In the genomic region with DNA sequence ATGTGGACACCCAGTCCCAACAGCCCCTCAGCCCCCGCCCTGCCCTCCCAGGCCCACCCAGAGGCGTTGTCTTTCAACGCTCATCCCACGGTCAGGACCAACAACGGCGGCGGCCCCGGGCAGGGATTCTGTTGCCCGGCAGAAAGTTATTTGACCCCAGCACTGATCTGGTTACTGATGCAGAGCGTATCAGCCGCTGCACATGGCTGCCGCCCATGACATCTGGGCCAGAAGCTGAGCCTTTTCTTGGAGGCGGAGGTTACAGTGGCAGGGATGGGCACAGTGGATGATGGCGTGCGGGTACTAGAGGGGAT, we compare ENCODE assay signal across 23 cellular contexts.
"Had no signal": no experiment of that assay in that cellular context is flagged by ENCODE, and none has a peak within 500 bp of the region (broad histone marks: within the 10 kb centered on the region; RNA-seq: fewer than 3 reads in every experiment).

No MANE protein-coding gene starts in this region.

- H3K4me1 ChIP-seq: parathyroid adenoma, spleen had no signal

- H3K27ac ChIP-seq: neural progenitor cell, parathyroid adenoma, prostate gland, spleen, transverse colon had no signal

- H3K9ac ChIP-seq: neural progenitor cell, parathyroid adenoma had no signal

- H2AFZ ChIP-seq: neural progenitor cell, parathyroid adenoma had no signal

- H3K27me3 ChIP-seq: neural progenitor cell had no signal

- H3K9me3 Mint-ChIP-seq: central memory CD8-positive, alpha-beta T cell; natural killer cell; neural progenitor cell; stimulated activated memory B cell treated with anti-CD40 and anti-IgM and Interleukin-4, amounts not matched to agents 10 μg/mL and 1 μg/mL and 100 μg/mL, for 72 hours; stimulated activated naive CD8-positive, alpha-beta T cell treated with anti-CD3 and anti-CD28 coated beads, Interleukin-15, Interleukin-2, amounts not matched to agents 100 ng/mL and 50 ng/mL, for 24 hours had no signal

- H3K79me2 ChIP-seq: parathyroid adenoma had no signal

- H3K36me3 Mint-ChIP-seq: immature natural killer cell; natural killer cell; neural progenitor cell; stimulated activated memory B cell treated with anti-CD40 and anti-IgM and Interleukin-4, amounts not matched to agents 10 μg/mL and 1 μg/mL and 100 μg/mL, for 72 hours had no signal

- H3K4me2 ChIP-seq: neural progenitor cell had no signal

- H3K4me3 ChIP-seq: dorsolateral prefrontal cortex, neural progenitor cell, prostate gland, spleen, transverse colon had no signal

- H3K9me3 ChIP-seq: prostate gland, spleen, transverse colon had no signal

- H3K4me1 Mint-ChIP-seq: central memory CD8-positive, alpha-beta T cell; immature natural killer cell; natural killer cell; stimulated activated memory B cell treated with anti-CD40 and anti-IgM and Interleukin-4, amounts not matched to agents 10 μg/mL and 1 μg/mL and 100 μg/mL, for 72 hours had no signal

- H3K27ac Mint-ChIP-seq: immature natural killer cell; natural killer cell; neural progenitor cell; stimulated activated memory B cell treated with anti-CD40 and anti-IgM and Interleukin-4, amounts not matched to agents 10 μg/mL and 1 μg/mL and 100 μg/mL, for 72 hours; stimulated activated naive CD8-positive, alpha-beta T cell treated with anti-CD3 and anti-CD28 coated beads, Interleukin-15, Interleukin-2, amounts not matched to agents 100 ng/mL and 50 ng/mL, for 24 hours had no signal

- H3K36me3 ChIP-seq: neural progenitor cell, prostate gland, spleen, transverse colon had no signal

- H3K27me3 Mint-ChIP-seq: stimulated activated naive CD8-positive, alpha-beta T cell treated with anti-CD3 and anti-CD28 coated beads, Interleukin-15, Interleukin-2, amounts not matched to agents 100 ng/mL and 50 ng/mL, for 24 hours had no signal

- ATAC-seq: esophagus mucosa; natural killer cell; sciatic nerve; stimulated activated memory B cell treated with anti-CD40 and anti-IgM and Interleukin-4, amounts not matched to agents 10 μg/mL and 1 μg/mL and 100 μg/mL, for 72 hours had no signal

- FAIRE-seq: endometrium, frontal cortex, keratinocyte had no signal

- H3K4me3 Mint-ChIP-seq: central memory CD8-positive, alpha-beta T cell; immature natural killer cell; natural killer cell; neural progenitor cell; stimulated activated memory B cell treated with anti-CD40 and anti-IgM and Interleukin-4, amounts not matched to agents 10 μg/mL and 1 μg/mL and 100 μg/mL, for 72 hours; stimulated activated naive CD8-positive, alpha-beta T cell treated with anti-CD3 and anti-CD28 coated beads, Interleukin-15, Interleukin-2, amounts not matched to agents 100 ng/mL and 50 ng/mL, for 24 hours had no signal

- DNase-seq: cortex of kidney; dorsolateral prefrontal cortex; effector memory CD4-positive, alpha-beta T cell; immature natural killer cell; mammary epithelial cell; natural killer cell; occipital lobe; spleen; stimulated activated CD4-positive, alpha-beta T cell treated with anti-CD3 and anti-CD28 coated beads, Interleukin-15, amount 100 ng/mL, for 24 hours; stimulated activated CD4-positive, alpha-beta T cell treated with anti-CD3 and anti-CD28 coated beads, Interleukin-1b, Interleukin-23, amount 100 ng/mL, for 48 hours; stimulated activated CD4-positive, alpha-beta T cell treated with anti-CD3 and anti-CD28 coated beads, Interleukin-4, amount 100 ng/mL, for 24 hours; transverse colon had no signal
